1 cellular context compared by ENCODE assay signal in the genomic region with DNA sequence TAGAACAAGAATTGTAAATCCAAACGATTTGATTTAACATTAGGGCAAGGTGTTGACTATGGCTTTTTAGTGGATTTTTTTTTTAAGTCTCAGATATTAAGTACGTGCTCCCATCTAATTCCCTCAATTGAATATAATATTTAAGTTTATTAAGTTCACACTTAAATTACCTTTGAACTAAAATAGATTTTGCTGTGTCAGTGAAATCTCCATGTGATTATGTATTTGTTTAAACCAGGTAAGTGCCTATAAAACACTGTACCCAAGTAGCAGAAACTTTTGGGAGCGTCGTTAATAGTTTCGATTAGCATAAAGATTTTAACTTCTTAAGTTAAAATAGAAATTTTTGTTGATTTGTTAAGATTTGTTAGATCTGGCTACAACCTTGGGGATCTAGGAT.
TF ChIP-seq lines count a peak whose summit lies in the region.

No MANE protein-coding gene starts in this region.

TF ChIP-seq in K562, 482 proteins besides CTCF, POLR2A, EP300 and RAD21:
- TF ChIP-seq, protein P1, sequence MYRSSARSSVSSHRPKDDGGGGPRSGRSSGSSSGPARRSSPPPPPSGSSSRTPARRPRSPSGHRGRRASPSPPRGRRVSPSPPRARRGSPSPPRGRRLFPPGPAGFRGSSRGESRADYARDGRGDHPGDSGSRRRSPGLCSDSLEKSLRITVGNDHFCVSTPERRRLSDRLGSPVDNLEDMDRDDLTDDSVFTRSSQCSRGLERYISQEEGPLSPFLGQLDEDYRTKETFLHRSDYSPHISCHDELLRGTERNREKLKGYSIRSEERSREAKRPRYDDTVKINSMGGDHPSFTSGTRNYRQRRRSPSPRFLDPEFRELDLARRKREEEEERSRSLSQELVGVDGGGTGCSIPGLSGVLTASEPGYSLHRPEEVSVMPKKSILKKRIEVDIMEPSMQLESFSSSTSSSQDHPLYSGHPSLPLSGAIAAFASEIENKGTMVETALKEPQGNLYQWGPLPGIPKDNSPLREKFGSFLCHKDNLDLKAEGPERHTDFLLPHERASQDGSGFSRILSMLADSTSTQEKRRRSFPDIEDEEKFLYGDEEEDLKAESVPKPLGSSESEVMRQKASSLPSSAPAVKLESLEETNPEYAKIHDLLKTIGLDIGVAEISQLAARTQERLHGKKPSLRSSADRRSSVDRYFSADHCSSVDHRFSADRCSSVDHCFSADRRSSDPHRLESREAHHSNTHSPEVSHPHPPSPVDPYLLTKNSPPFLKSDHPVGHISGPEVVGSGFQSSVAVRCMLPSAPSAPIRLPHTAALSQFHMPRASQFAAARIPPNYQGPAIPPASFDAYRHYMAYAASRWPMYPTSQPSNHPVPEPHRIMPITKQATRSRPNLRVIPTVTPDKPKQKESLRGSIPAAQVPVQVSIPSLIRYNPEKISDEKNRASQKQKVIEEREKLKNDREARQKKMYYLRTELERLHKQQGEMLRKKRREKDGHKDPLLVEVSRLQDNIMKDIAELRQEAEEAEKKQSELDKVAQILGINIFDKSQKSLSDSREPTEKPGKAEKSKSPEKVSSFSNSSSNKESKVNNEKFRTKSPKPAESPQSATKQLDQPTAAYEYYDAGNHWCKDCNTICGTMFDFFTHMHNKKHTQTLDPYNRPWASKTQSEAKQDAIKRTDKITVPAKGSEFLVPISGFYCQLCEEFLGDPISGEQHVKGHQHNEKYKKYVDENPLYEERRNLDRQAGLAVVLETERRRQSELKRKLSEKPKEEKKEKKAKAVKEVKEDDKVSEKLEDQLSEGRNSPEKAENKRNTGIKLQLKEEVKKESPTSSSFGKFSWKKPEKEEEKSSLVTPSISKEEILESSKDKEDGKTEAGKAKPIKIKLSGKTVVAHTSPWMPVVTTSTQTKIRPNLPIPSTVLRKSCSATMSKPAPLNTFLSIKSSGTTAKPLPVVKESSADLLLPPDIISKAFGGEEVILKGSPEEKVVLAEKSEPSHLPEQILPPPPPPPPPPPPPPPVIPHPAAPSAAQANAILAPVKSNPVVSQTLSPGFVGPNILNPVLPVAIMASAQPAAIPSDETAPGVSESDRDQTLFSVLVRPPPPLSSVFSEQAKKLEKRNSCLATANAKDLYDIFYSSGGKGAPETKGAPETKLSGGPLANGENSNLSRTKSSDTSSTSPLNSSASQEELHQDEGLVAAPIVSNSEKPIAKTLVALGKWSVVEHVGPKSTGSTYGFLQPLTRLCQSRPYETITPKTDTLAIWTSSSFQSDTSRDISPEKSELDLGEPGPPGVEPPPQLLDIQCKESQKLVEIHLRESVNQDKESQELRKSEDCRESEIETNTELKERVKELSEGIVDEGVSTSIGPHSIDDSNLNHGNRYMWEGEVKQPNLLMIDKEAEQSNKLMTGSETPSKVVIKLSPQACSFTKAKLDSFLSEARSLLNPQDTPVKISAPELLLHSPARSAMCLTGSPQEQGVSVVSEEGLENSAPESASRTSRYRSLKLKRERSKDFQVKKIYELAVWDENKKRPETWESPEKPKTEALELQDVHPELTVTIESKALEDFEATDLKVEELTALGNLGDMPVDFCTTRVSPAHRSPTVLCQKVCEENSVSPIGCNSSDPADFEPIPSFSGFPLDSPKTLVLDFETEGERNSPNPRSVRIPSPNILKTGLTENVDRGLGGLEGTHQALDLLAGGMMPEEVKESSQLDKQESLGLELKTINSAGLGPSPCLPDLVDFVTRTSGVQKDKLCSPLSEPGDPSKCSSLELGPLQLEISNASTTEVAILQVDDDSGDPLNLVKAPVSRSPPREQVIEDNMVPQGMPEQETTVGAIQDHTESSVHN (IDR thresholded peaks at IDR 0.05; ENCODE audit: borderline replicate concordance in 1 of 2, low read depth in 1 of 2): no peak
- TF ChIP-seq, protein P2, sequence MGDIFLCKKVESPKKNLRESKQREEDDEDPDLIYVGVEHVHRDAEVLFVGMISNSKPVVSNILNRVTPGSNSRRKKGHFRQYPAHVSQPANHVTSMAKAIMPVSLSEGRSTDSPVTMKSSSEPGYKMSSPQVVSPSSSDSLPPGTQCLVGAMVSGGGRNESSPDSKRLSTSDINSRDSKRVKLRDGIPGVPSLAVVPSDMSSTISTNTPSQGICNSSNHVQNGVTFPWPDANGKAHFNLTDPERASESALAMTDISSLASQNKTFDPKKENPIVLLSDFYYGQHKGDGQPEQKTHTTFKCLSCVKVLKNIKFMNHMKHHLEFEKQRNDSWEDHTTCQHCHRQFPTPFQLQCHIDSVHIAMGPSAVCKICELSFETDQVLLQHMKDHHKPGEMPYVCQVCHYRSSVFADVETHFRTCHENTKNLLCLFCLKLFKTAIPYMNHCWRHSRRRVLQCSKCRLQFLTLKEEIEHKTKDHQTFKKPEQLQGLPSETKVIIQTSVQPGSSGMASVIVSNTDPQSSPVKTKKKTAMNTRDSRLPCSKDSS (IDR thresholded peaks at IDR 0.05; ENCODE audit: low read depth, partially characterized antibody): no peak
- TF ChIP-seq KAT2B (IDR thresholded peaks at IDR 0.05; ENCODE audit: low read depth, low read length) (no peak), KLF10 (CRISPR knock-in tag; IDR thresholded peaks at IDR 0.05) (no peak), POLR2AphosphoS2 (IDR thresholded peaks at IDR 0.05; ENCODE audit: low read length) (no peak), RBM15 (IDR thresholded peaks at IDR 0.05; ENCODE audit: insufficient read depth, low read length) (no peak), C11orf30 (IDR thresholded peaks at IDR 0.05; ENCODE audit: low read depth) (peak; percentile 71), SRSF7 (optimal IDR thresholded peaks at IDR 0.05; ENCODE audit: low read depth, low read length) (no peak), MAFF (IDR thresholded peaks at IDR 0.05; ENCODE audit: low read length) (peak; percentile 58), MAFG (tag; conservative IDR thresholded peaks at IDR 0.05) (peak; percentile 57), ZNF507 (tag; conservative IDR thresholded peaks at IDR 0.05) (no peak), MAFK (IDR thresholded peaks at IDR 0.05; ENCODE audit: low read length) (peak; percentile 41; the same call in 1 of the 2 replicates), ARHGAP35 (IDR thresholded peaks at IDR 0.05; ENCODE audit: partially characterized antibody) (no peak), ZNF316 (IDR thresholded peaks at IDR 0.05) (peak; percentile 88)
- TF ChIP-seq, protein P3, sequence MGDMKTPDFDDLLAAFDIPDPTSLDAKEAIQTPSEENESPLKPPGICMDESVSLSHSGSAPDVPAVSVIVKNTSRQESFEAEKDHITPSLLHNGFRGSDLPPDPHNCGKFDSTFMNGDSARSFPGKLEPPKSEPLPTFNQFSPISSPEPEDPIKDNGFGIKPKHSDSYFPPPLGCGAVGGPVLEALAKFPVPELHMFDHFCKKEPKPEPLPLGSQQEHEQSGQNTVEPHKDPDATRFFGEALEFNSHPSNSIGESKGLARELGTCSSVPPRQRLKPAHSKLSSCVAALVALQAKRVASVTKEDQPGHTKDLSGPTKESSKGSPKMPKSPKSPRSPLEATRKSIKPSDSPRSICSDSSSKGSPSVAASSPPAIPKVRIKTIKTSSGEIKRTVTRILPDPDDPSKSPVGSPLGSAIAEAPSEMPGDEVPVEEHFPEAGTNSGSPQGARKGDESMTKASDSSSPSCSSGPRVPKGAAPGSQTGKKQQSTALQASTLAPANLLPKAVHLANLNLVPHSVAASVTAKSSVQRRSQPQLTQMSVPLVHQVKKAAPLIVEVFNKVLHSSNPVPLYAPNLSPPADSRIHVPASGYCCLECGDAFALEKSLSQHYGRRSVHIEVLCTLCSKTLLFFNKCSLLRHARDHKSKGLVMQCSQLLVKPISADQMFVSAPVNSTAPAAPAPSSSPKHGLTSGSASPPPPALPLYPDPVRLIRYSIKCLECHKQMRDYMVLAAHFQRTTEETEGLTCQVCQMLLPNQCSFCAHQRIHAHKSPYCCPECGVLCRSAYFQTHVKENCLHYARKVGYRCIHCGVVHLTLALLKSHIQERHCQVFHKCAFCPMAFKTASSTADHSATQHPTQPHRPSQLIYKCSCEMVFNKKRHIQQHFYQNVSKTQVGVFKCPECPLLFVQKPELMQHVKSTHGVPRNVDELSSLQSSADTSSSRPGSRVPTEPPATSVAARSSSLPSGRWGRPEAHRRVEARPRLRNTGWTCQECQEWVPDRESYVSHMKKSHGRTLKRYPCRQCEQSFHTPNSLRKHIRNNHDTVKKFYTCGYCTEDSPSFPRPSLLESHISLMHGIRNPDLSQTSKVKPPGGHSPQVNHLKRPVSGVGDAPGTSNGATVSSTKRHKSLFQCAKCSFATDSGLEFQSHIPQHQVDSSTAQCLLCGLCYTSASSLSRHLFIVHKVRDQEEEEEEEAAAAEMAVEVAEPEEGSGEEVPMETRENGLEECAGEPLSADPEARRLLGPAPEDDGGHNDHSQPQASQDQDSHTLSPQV (IDR thresholded peaks at IDR 0.05): no peak
- TF ChIP-seq, protein P4, sequence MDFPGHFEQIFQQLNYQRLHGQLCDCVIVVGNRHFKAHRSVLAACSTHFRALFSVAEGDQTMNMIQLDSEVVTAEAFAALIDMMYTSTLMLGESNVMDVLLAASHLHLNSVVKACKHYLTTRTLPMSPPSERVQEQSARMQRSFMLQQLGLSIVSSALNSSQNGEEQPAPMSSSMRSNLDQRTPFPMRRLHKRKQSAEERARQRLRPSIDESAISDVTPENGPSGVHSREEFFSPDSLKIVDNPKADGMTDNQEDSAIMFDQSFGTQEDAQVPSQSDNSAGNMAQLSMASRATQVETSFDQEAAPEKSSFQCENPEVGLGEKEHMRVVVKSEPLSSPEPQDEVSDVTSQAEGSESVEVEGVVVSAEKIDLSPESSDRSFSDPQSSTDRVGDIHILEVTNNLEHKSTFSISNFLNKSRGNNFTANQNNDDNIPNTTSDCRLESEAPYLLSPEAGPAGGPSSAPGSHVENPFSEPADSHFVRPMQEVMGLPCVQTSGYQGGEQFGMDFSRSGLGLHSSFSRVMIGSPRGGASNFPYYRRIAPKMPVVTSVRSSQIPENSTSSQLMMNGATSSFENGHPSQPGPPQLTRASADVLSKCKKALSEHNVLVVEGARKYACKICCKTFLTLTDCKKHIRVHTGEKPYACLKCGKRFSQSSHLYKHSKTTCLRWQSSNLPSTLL (IDR thresholded peaks at IDR 0.05): no peak
- TF ChIP-seq, protein P5, sequence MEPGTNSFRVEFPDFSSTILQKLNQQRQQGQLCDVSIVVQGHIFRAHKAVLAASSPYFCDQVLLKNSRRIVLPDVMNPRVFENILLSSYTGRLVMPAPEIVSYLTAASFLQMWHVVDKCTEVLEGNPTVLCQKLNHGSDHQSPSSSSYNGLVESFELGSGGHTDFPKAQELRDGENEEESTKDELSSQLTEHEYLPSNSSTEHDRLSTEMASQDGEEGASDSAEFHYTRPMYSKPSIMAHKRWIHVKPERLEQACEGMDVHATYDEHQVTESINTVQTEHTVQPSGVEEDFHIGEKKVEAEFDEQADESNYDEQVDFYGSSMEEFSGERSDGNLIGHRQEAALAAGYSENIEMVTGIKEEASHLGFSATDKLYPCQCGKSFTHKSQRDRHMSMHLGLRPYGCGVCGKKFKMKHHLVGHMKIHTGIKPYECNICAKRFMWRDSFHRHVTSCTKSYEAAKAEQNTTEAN (CRISPR knock-in tag; IDR thresholded peaks at IDR 0.05): no peak
